Comparison of ENCODE assay signal across 23 cellular contexts in the genomic region with DNA sequence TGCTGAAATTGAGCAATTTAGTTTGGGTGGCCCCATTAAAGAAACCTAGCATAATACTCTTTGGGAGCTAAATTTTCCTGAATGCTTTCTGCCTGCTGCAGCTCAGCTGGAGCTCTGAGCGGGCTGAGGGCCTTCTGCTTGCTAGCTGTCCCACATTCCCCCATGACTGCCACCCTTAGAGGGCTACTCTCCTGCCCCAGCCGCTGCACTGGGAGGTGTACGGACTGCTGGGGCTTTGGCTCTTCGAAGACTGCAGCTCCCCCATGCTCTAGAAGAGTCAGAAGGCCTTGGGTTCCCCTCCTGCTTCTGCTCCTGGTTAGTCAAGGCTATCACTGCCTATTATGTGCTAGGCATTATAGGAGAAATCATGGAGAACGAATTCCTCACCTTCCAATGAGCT.
"Had no signal": no experiment of that assay in that cellular context is flagged by ENCODE, and none has a peak within 500 bp of the region (broad histone marks: within the 10 kb centered on the region; RNA-seq: fewer than 3 reads in every experiment).

No MANE protein-coding gene starts in this region.

- H3K4me1 ChIP-seq: colonic mucosa had no signal

- H3K27me3 Mint-ChIP-seq: dendritic cell treated with granulocyte-macrophage colony-stimulating factor and Interleukin-4, amounts not matched to agents 40 ng/mL and 50 ng/mL, for 4 days; effector memory CD8-positive, alpha-beta T cell had no signal

- H3K36me3 ChIP-seq: colonic mucosa had no signal

- H3K4me3 Mint-ChIP-seq: dendritic cell treated with granulocyte-macrophage colony-stimulating factor and Interleukin-4, amounts not matched to agents 40 ng/mL and 50 ng/mL, for 4 days; effector memory CD8-positive, alpha-beta T cell; endodermal cell had no signal

- DNase-seq: cerebellar nuclear complex; colonic mucosa; cortex of kidney; effector CD8-positive, alpha-beta T cell; effector memory CD8-positive, alpha-beta T cell; endodermal cell; erythroblast; esophagus squamous epithelium; foreskin fibroblast; foreskin melanocyte; gastrocnemius medialis; glutamatergic neuron; heart right ventricle; hippocampal formation; left cardiac atrium; left lung; left ventricle myocardium superior; lower lobe of right lung; mesenchymal stem cell; midbrain had no signal

- H3K9me3 Mint-ChIP-seq: dendritic cell treated with granulocyte-macrophage colony-stimulating factor and Interleukin-4, amounts not matched to agents 40 ng/mL and 50 ng/mL, for 4 days; effector memory CD8-positive, alpha-beta T cell; endodermal cell had no signal

- H3K9me3 ChIP-seq: colonic mucosa, esophagus squamous epithelium, gastrocnemius medialis, heart right ventricle, left lung, lower lobe of right lung had no signal

- H3K27me3 ChIP-seq: colonic mucosa, esophagus squamous epithelium, gastrocnemius medialis, heart right ventricle, left lung had no signal

- H3K4me3 ChIP-seq: colonic mucosa, esophagus squamous epithelium, gastrocnemius medialis, heart right ventricle, left lung, lower lobe of right lung had no signal

- H3K27ac Mint-ChIP-seq: dendritic cell treated with granulocyte-macrophage colony-stimulating factor and Interleukin-4, amounts not matched to agents 40 ng/mL and 50 ng/mL, for 4 days; effector memory CD8-positive, alpha-beta T cell; endodermal cell had no signal

- H3K27ac ChIP-seq: colonic mucosa, epithelial cell of prostate, esophagus squamous epithelium, gastrocnemius medialis, heart right ventricle, left lung, lower lobe of right lung had no signal

- ATAC-seq: effector memory CD8-positive, alpha-beta T cell; esophagus mucosa; gastrocnemius medialis; heart right ventricle; left cardiac atrium; left lung; left ventricle myocardium superior; lower lobe of right lung had no signal

- H3K4me1 Mint-ChIP-seq: endodermal cell had no signal
